1 cellular context compared by ENCODE assay signal in the genomic region with DNA sequence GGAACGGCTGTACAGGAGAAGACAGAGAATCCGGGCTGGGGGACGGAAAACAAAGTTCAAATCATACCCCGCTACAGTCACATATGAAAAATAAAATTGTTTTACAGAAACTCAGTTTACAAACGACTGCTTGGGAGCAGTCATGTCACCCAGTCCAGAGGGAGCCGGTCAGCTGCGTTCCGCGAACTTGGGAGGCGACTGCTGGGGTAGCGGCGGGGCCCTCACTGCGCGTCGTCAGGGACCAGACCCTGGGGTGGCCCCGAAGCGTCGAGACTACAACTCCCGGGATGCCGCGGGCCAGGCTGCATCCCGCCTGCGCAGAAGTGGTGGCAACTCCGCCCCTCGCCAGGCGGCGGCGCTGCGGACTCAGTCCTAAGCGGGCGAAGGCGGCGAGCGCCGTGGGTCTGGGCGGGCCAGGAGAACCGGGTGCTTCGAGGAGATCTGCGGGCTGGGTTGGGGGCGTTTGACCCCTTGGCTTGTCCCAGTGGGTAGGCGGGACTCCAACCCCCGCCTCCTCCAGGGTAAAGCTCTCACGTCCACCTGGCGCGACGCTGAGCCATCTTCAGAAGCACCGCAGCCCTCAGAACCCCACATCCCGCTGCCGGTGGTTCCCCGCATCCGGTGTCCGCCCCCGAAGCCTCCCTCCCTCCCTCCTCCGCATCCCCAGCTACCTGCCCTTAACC.
TF ChIP-seq lines count a peak whose summit lies in the region.

No MANE protein-coding gene starts in this region.

TF ChIP-seq in endothelial cell of umbilical vein, 7 proteins besides CTCF, POLR2A, EP300 and RAD21:
- TF ChIP-seq POLR2AphosphoS5 (IDR thresholded peaks at IDR 0.05; ENCODE audit: insufficient read depth, low read depth, low read length), result peak; percentile 67
- TF ChIP-seq EZH2 (IDR thresholded peaks at IDR 0.05; ENCODE audit: borderline replicate concordance, low read depth, low read length, severe bottlenecking), result no peak
